In genomic region chr4:127410644-127411043, GRCh38 we compare ENCODE assay signal across 16 cellular contexts.
"Had no signal": no experiment of that assay in that cellular context is flagged by ENCODE, and none has a peak within 500 bp of the region (broad histone marks: within the 10 kb centered on the region; RNA-seq: fewer than 3 reads in every experiment).

No MANE protein-coding gene starts in this region.

- H3K4me3 ChIP-seq: coronary artery, heart left ventricle, lower lobe of right lung, neural progenitor cell, pancreas had no signal

- H3K27ac ChIP-seq: lower lobe of right lung, neural progenitor cell, pancreas had no signal

- H3K27me3 ChIP-seq: heart left ventricle, neural progenitor cell, pancreas had no signal

- H3K4me1 ChIP-seq: lower lobe of right lung, neural progenitor cell, pancreas had no signal

- H3K9me3 ChIP-seq: pancreas had no signal

- DNase-seq: cerebellar nuclear complex; effector CD4-positive, alpha-beta T cell; hippocampal formation; lower lobe of right lung; natural killer cell; nucleus accumbens; pancreas; stimulated activated CD4-positive, alpha-beta T cell treated with anti-CD3 and anti-CD28 coated beads, Interleukin-2, amount 100 ng/mL, for 24 hours; stimulated activated CD4-positive, alpha-beta T cell treated with anti-CD3 and anti-CD28 coated beads, Interleukin-4, amount 100 ng/mL, for 4 hours; stimulated activated naive B cell treated with anti-CD40 and anti-IgM and Interleukin-4, amounts not matched to agents 10 μg/mL and 1 μg/mL and 100 μg/mL, for 72 hours; stimulated activated naive CD8-positive, alpha-beta T cell treated with anti-CD3 and anti-CD28 coated beads, Interleukin-15, amount 100 ng/mL, for 72 hours; substantia nigra had no signal

- ATAC-seq: left lobe of liver; natural killer cell; stimulated activated naive B cell treated with anti-CD40 and anti-IgM and Interleukin-4, amounts not matched to agents 10 μg/mL and 1 μg/mL and 100 μg/mL, for 72 hours; stimulated activated naive CD8-positive, alpha-beta T cell treated with anti-CD3 and anti-CD28 coated beads, Interleukin-15, amount 100 ng/mL, for 72 hours had no signal
